ENCODE assay signal across 14 cellular contexts in the genomic region with DNA sequence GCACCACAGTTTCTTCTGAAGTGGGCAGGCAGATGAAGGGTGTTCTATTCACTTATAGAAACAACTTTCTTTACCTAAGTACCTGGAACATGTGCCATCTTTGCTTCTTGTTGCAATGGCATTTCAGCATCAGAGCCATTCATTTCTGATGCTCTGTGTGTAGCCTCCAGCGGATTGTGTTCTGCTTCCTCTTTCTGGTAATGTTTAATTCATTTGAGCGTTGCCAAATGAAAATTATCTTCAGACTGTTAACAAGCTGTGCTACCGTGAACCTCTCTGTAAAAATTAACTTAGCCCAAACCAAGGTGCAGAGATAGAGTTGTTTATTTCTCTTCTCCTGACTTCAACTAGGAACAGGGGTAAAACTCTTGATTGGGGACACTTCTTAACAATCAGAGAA.
DNase-seq lines count a peak whose midpoint lies in the region; ATAC-seq and TF ChIP-seq lines count a peak whose summit lies in the region.
"Had no signal": no experiment of that assay in that cellular context is flagged by ENCODE, and none has a peak within 500 bp of the region (broad histone marks: within the 10 kb centered on the region; RNA-seq: fewer than 3 reads in every experiment).

No MANE protein-coding gene starts in this region.

- H3K27ac ChIP-seq in heart right ventricle, result no peak overlapping the region
- H3K27ac ChIP-seq: SJSA1 had no signal

- WGBS in heart right ventricle, 2 donors, result 73 to 82% methylated on average over 3 of the region's 3 CpGs

- H3K4me3 ChIP-seq in heart right ventricle, result no peak overlapping the region
- H3K4me3 ChIP-seq: SJSA1 had no signal

- H3K27me3 ChIP-seq in heart right ventricle, result peaks cover 0 to 3% (median 0%) of the 10 kb centered on the region in 7 donors
- H3K27me3 ChIP-seq: SJSA1 had no signal

- no peak for TF ChIP-seq CTCF in GM10266 (IDR thresholded peaks at IDR 0.05; ENCODE audit: control insufficient read depth, insufficient read depth, low read depth, missing control alignments)
- no peak for TF ChIP-seq CTCF in heart right ventricle (IDR thresholded peaks at IDR 0.05)

- H3K4me1 ChIP-seq in heart right ventricle, result no peaks in the 10 kb centered on the region
- H3K4me1 ChIP-seq: SJSA1 had no signal

- peak; percentile 83 for ATAC-seq in GM18511 (IDR thresholded peaks at IDR 0.05; ENCODE audit: unreplicated experiment)
- peak; percentile 65 for ATAC-seq in GM19468 (IDR thresholded peaks at IDR 0.05; ENCODE audit: extremely low read depth, unreplicated experiment)
- peak; percentile 56 for ATAC-seq in HG03060 (IDR thresholded peaks at IDR 0.05; ENCODE audit: low read depth, unreplicated experiment)
- no peak for ATAC-seq in Right ventricle myocardium superior (ENCODE audit: poor library complexity)
- no peak for ATAC-seq in heart right ventricle
- ATAC-seq: naive thymus-derived CD8-positive, alpha-beta T cell; stimulated activated memory B cell treated with anti-CD40 and anti-IgM and Interleukin-4, amounts not matched to agents 10 μg/mL and 1 μg/mL and 100 μg/mL, for 72 hours had no signal

- peak; percentile 45 for DNase-seq in OCI-M1 (lab: John Stamatoyannopoulos, UW)
- DNase-seq in Right ventricle myocardium superior, result no peak
- no peak for DNase-seq in GM10266 (ENCODE audit: extremely low spot score)
- no peak for DNase-seq in ACHN
- no peak for DNase-seq in heart right ventricle
- DNase-seq: activated naive CD4-positive, alpha-beta T cell treated with anti-CD3 and anti-CD28 coated beads, Interleukin-2, amount 10 ng/mL, durations not matched to agents 7 days and 5 days; naive thymus-derived CD8-positive, alpha-beta T cell; NCI-H1694; stimulated activated CD4-positive, alpha-beta T cell treated with anti-CD3 and anti-CD28 coated beads, Interleukin-4, amount 100 ng/mL, for 1 hour had no signal

- intact Hi-C loops in Right ventricle myocardium superior (cut with DNase I), result no loop called here
- intact Hi-C loops in heart right ventricle (cut with DNase I), result no loop called here

- in situ Hi-C loops in ACHN (cut with HindIII; ENCODE audit: low pct_ligation_motif_present, low pct_unique_long_range_greater_than_20kb, low sequenced_read_pairs), result no loop called here

- H3K9me3 ChIP-seq in heart right ventricle, result no peaks in the 10 kb centered on the region
- H3K9me3 ChIP-seq: SJSA1 had no signal

- no peaks in the 10 kb centered on the region for H3K36me3 ChIP-seq in heart right ventricle
- H3K36me3 ChIP-seq: SJSA1 had no signal

Comparison
In these comparisons a context has a peak if more than half of its experiments do, and no peak if none do; other contexts are left out.
1. ATAC-seq: peak in GM18511 (single experiment), GM19468 (single experiment) and HG03060 (single experiment); none in Right ventricle myocardium superior (single experiment) and heart right ventricle (0 of 8).